In the genomic region with DNA sequence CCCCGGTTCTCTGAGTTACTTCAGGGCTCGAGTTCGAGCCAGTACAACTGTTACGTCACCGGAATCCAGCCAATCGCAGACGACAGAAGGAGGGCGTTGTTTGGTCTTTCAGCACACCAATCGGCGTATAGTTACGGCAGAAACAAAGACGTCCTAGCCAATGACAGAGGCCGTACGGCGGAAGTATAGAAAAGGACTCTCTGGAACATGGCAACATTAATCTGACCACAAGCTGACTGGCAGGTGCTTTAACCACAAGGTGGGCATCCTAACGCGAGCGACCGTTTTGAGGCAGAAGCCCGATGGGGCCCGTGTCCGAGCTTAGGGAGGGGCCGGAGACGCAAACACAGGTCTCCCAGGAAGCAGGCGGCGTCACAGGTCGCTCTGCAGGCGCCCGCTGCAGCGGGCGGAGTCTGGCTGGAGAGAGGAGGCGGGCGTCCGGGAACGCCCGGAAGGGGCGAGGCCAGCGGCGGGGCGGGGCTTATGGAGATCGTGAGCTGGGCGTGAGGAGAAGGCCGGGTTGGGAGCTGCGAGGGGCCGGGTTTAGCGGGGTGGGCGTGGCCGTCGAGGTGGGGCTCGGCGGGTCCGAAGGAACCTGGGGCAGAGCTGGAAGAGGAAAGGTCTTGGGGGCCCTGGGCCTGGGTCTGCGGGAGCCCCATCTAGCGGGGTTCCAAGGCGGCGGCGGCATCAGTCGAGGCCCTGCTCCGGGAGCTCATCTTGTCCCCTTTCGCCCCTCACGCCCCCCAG, we compare ENCODE assay signal across 8 cellular contexts. TPM values are rescaled to one million over a fixed set of nuclear protein-coding genes. Genes with fewer than 3 reads are reported as not detected.
DNase-seq lines count a peak whose midpoint lies in the region; ATAC-seq, FAIRE-seq and TF ChIP-seq lines count a peak whose summit lies in the region.

Gene MOSPD3 (plus strand): TSS at position 558 of the 747 bp plus-strand sequence. CDS start 252 bp downstream, outside the sequence.

- H3K36me3 ChIP-seq in bronchial epithelial cell (ENCODE audit: control insufficient read depth, insufficient read depth, low read length): peaks cover 1% of the 10 kb centered on the region
- no peaks in the 10 kb centered on the region for H3K36me3 ChIP-seq in iPS-20b (ENCODE audit: insufficient read depth, low read depth, low read length)

- CTCF ChIA-PET in AG04450 (lab: Charles Lee): interaction anchor here (0.6 to 1.9 kb wide), 12 partner anchors 9 to 240 kb away, joined by 3 to 9 read pairs (median 4); partner anchors contain the start of genes FBXO24, PCOLCE, POP7 and SLC12A9

- no peaks in the 10 kb centered on the region for H3K27me3 ChIP-seq in AG04450 (ENCODE audit: control insufficient read depth, insufficient read depth, low read length)
- H3K27me3 ChIP-seq in bronchial epithelial cell (ENCODE audit: control insufficient read depth, insufficient read depth, low read length): no peaks in the 10 kb centered on the region
- peaks cover 6% of the 10 kb centered on the region for H3K27me3 ChIP-seq in iPS-20b (ENCODE audit: insufficient read depth, low read length)

- H3K27ac ChIP-seq in AG04450 (ENCODE audit: low read depth, low read length) (peak within 1 kb of the TSS; percentile 82), iPS-20b (ENCODE audit: low read length) (peak within 1 kb of the TSS; percentile 67), skin epidermis (peak within 1 kb of the TSS; percentile 50 to 97 (median 90))

- FAIRE-seq in bronchial epithelial cell (lab: Jason Lieb, UNC): peak; percentile 84

- H3K9me3 ChIP-seq in AG04450 (ENCODE audit: control insufficient read depth, insufficient read depth, low read length) (peaks cover 3% of the 10 kb centered on the region; the same call in 1 of the 2 replicates), iPS-20b (ENCODE audit: insufficient read depth, low read depth, low read length) (no peaks in the 10 kb centered on the region)

- ATAC-seq in GM18907 (IDR thresholded peaks at IDR 0.05; ENCODE audit: unreplicated experiment) (peak; percentile 89), HG03159 (IDR thresholded peaks at IDR 0.05; ENCODE audit: unreplicated experiment) (peak; percentile 86)

- H3K9ac ChIP-seq in iPS-20b (ENCODE audit: low read depth, low read length): peak within 1 kb of the TSS; percentile 91; the same call in 1 of the 2 replicates

- DNase-seq in AG04450 (ENCODE audit: low read depth, low spot score): peak; percentile 99
- peak; percentile 100 for DNase-seq in NCI-H2227 treated with DMSO at 0.1 percent for 48 hours (lab: John Stamatoyannopoulos, UW)
- peak; percentile 100 for DNase-seq in bronchial epithelial cell (ENCODE audit: low read depth)

- TF ChIP-seq CTCF in AG04450 (IDR thresholded peaks at IDR 0.05; ENCODE audit: low read depth, low read length) (no peak), WI38 (IDR thresholded peaks at IDR 0.05; ENCODE audit: low read depth, low read length) (no peak), bronchial epithelial cell (IDR thresholded peaks at IDR 0.05; ENCODE audit: insufficient read depth, low read length, severe bottlenecking) (no peak)

- POLR2A ChIA-PET in AG04450 (lab: Yijun Ruan, JAX): interaction anchor here (0.5 to 2.1 kb wide), 10 partner anchors 9 to 507 kb away, joined by 3 to 30 read pairs (median 4); partner anchors contain the start of genes EPHB4, FBXO24, GNB2 and LRCH4

- no peaks in the 10 kb centered on the region for H3K4me1 ChIP-seq in iPS-20b (ENCODE audit: insufficient read depth, low read length)

- peak within 1 kb of the TSS; percentile 90 for H3K4me3 ChIP-seq in AG04450 (ENCODE audit: low read depth, low read length)
- H3K4me3 ChIP-seq in WI38 (ENCODE audit: low read depth, low read length): peak within 1 kb of the TSS; percentile 86
- H3K4me3 ChIP-seq in bronchial epithelial cell (ENCODE audit: low read depth, low read length): peak within 1 kb of the TSS; percentile 72
- peak within 1 kb of the TSS; percentile 90 for H3K4me3 ChIP-seq in iPS-20b (ENCODE audit: low read length)
- peak within 1 kb of the TSS; percentile 57 to 80 (median 69) for H3K4me3 ChIP-seq in skin epidermis

RNA-seq across cellular contexts. Expression of gene MOSPD3, which starts in this region (rescaled TPM):
- polyA plus RNA-seq in AG04450 (2011; rRNA removed): 9.1 and 10.0 TPM in 2 replicates
- polyA minus RNA-seq in AG04450 (2011; rRNA and poly(A)+ RNA removed): 4.0 and 4.8 TPM in 2 replicates
- 1.8 and 1.9 TPM in 2 replicates for total RNA-seq in bronchial epithelial cell

Comparison
In these comparisons a context has a peak if more than half of its experiments do, and no peak if none do; other contexts are left out.
1. Peak in every context shown above with its lines: DNase-seq, ATAC-seq, H3K4me3 ChIP-seq and H3K27ac ChIP-seq.